Comparison of ENCODE assay signal across 25 cellular contexts in the genomic region with DNA sequence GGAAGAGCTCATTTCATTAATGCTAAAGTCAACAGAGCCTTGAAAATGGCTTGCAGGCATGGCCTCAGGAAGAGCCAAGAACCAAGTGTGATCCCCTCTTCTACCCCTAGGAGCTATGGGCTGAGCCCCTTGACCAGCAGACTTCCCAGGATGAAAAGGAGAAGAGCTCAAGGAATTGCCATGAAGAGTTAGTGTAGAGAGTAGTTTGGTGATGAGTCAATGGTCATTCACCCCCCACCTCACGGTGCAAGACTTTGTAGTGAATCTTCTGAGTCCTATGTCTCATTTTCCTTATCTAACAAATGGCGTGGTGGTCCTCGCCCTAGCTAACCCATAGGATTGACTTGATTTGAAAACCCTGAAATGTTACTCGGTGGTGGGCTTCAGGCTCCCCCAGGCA.
"Had no signal": no experiment of that assay in that cellular context is flagged by ENCODE, and none has a peak within 500 bp of the region (broad histone marks: within the 10 kb centered on the region; RNA-seq: fewer than 3 reads in every experiment).

No MANE protein-coding gene starts in this region.

- DNase-seq: activated B cell treated with CpG ODN at 0.5 μM for 24 hours; activated CD4-positive, alpha-beta T cell treated with anti-CD3 and anti-CD28 coated beads for 1 hour; activated CD4-positive, alpha-beta T cell treated with anti-CD3 and anti-CD28 coated beads, Interleukin-2, amount 10 ng/mL, durations not matched to agents 24 days and 14 days; activated CD4-positive, alpha-beta T cell treated with anti-CD3 and anti-CD28 coated beads, Interleukin-2, amount 50 U/mL, for 48 hours; activated CD8-positive, alpha-beta memory T cell treated with anti-CD3 and anti-CD28 coated beads, Interleukin-2, amount 10 ng/mL, durations not matched to agents 7 days and 5 days; activated effector memory CD4-positive, alpha-beta T cell treated with anti-CD3 and anti-CD28 coated beads, Interleukin-2, amount 50 U/mL, for 16 hours; activated naive CD4-positive, alpha-beta T cell treated with Interleukin-2 at 50 U/mL for 16 hours; activated T-cell treated with anti-CD3 and anti-CD28 coated beads, Interleukin-2, amount 50 U/mL, for 24 hours; brain microvascular endothelial cell; cerebellar nuclear complex; NCI-H1092; NCI-H1417 treated with DMSO at 0.1 percent for 48 hours; NCI-H1694; NCI-H2029; NCI-H345; NCI-H510A; NCI-H526 treated with DMSO at 0.1 percent for 48 hours; PC-3; SHP77 treated with DMSO at 0.1 percent for 48 hours; T-cell; T-helper 2 cell; T1000 had no signal

- ATAC-seq: activated CD8-positive, alpha-beta memory T cell treated with anti-CD3 and anti-CD28 coated beads, Interleukin-2, amount 10 ng/mL, durations not matched to agents 7 days and 5 days; activated naive CD4-positive, alpha-beta T cell treated with anti-CD3 and anti-CD28 coated beads, Interleukin-2, amount 50 U/mL, for 72 hours; PC-3; T-cell had no signal

- H3K4me3 ChIP-seq: cardiac muscle cell had no signal

- H3K27me3 ChIP-seq: brain microvascular endothelial cell, cardiac muscle cell had no signal

- H3K27ac ChIP-seq: brain microvascular endothelial cell, cardiac muscle cell had no signal

- H3K36me3 ChIP-seq: brain microvascular endothelial cell, cardiac muscle cell had no signal

- FAIRE-seq: TTC549 had no signal
